ENCODE assay signal across 29 cellular contexts in genomic region chr11:115464269-115464668, GRCh38. TPM values are rescaled to one million over a fixed set of nuclear protein-coding genes. Genes with fewer than 3 reads are reported as not detected.
DNase-seq lines count a peak whose midpoint lies in the region; ATAC-seq and TF ChIP-seq lines count a peak whose summit lies in the region.
"Had no signal": no experiment of that assay in that cellular context is flagged by ENCODE, and none has a peak within 500 bp of the region (broad histone marks: within the 10 kb centered on the region; RNA-seq: fewer than 3 reads in every experiment).

No MANE protein-coding gene starts in this region.

- H3K4me1 ChIP-seq in CD8-positive, alpha-beta memory T cell (ENCODE audit: insufficient read depth, low read length), result no peaks in the 10 kb centered on the region
- H3K4me1 ChIP-seq in left ventricle myocardium inferior, result peaks cover 10% of the 10 kb centered on the region
- H3K4me1 ChIP-seq: HAP-1, right lobe of liver had no signal

- ATAC-seq in GM21515 (IDR thresholded peaks at IDR 0.05; ENCODE audit: unreplicated experiment), result no peak
- ATAC-seq in activated CD8-positive, alpha-beta T cell treated with anti-CD3 and anti-CD28 coated beads for 36 hours, result no peak
- ATAC-seq: activated T-cell treated with anti-CD3 and anti-CD28 coated beads, Interleukin-2, amount 50 U/mL, for 4 hours; heart left ventricle; left colon; right lobe of liver; stimulated activated memory B cell treated with anti-CD40 and anti-IgM and Interleukin-4, amounts not matched to agents 10 μg/mL and 1 μg/mL and 100 μg/mL, for 72 hours had no signal

- no peaks in the 10 kb centered on the region for H3K36me3 ChIP-seq in CD8-positive, alpha-beta memory T cell (ENCODE audit: insufficient read depth, low read length)
- H3K36me3 ChIP-seq in left ventricle myocardium inferior, result no peaks in the 10 kb centered on the region
- H3K36me3 ChIP-seq: HAP-1, heart left ventricle, right lobe of liver, WERI-Rb-1 had no signal

- H3K4me3 ChIP-seq in astrocyte of the spinal cord (ENCODE audit: low read depth, low read length) (no peak overlapping the region), left ventricle myocardium inferior (no peak overlapping the region)
- no peak overlapping the region for H3K4me3 ChIP-seq in CD8-positive, alpha-beta memory T cell (ENCODE audit: low read length)
- H3K4me3 ChIP-seq: HAP-1, heart left ventricle, PC-9, right lobe of liver had no signal

- peaks cover 1 to 4% of the 10 kb centered on the region in 2 donors for H3K27me3 Mint-ChIP-seq in CD8-positive, alpha-beta memory T cell
- H3K27me3 Mint-ChIP-seq in activated CD8-positive, alpha-beta T cell treated with anti-CD3 and anti-CD28 coated beads for 36 hours, result peaks cover 3% of the 10 kb centered on the region
- H3K27me3 Mint-ChIP-seq: activated CD4-positive, alpha-beta T cell treated with anti-CD3 and anti-CD28 coated beads, Interleukin-2, amount 10 ng/mL, durations not matched to agents 24 days and 14 days; brain had no signal

- H3K4me3 Mint-ChIP-seq in CD8-positive, alpha-beta memory T cell, result no peak overlapping the region
- no peak overlapping the region for H3K4me3 Mint-ChIP-seq in activated CD8-positive, alpha-beta T cell treated with anti-CD3 and anti-CD28 coated beads for 36 hours
- H3K4me3 Mint-ChIP-seq: activated CD4-positive, alpha-beta T cell treated with anti-CD3 and anti-CD28 coated beads, Interleukin-2, amount 10 ng/mL, durations not matched to agents 24 days and 14 days; activated T-cell treated with anti-CD3 and anti-CD28 coated beads, Interleukin-2, amount 50 U/mL, for 4 hours; brain; CD4-positive, alpha-beta T cell; memory B cell; stimulated activated memory B cell treated with anti-CD40 and anti-IgM and Interleukin-4, amounts not matched to agents 10 μg/mL and 1 μg/mL and 100 μg/mL, for 72 hours had no signal

- no peak overlapping the region for H3K27ac ChIP-seq in CD8-positive, alpha-beta memory T cell (ENCODE audit: low read depth, low read length)
- H3K27ac ChIP-seq in left ventricle myocardium inferior (replicated peaks), result no peak overlapping the region
- H3K27ac ChIP-seq: heart left ventricle, KMS-11, PC-9, right lobe of liver, WERI-Rb-1 had no signal

- no peaks in the 10 kb centered on the region for H3K36me3 Mint-ChIP-seq in CD8-positive, alpha-beta memory T cell
- H3K36me3 Mint-ChIP-seq in activated CD8-positive, alpha-beta T cell treated with anti-CD3 and anti-CD28 coated beads for 36 hours (ENCODE audit: low read depth), result no peaks in the 10 kb centered on the region
- H3K36me3 Mint-ChIP-seq: brain; memory B cell; stimulated activated memory B cell treated with anti-CD40 and anti-IgM and Interleukin-4, amounts not matched to agents 10 μg/mL and 1 μg/mL and 100 μg/mL, for 72 hours had no signal

- no peaks in the 10 kb centered on the region for H3K9me3 ChIP-seq in CD8-positive, alpha-beta memory T cell (ENCODE audit: low read length)
- H3K9me3 ChIP-seq in left ventricle myocardium inferior (replicated peaks), result no peaks in the 10 kb centered on the region
- H3K9me3 ChIP-seq: HAP-1, heart left ventricle, right lobe of liver had no signal

- no peaks in the 10 kb centered on the region for H3K27me3 ChIP-seq in CD8-positive, alpha-beta memory T cell (ENCODE audit: insufficient read depth, low read length, poor library complexity, severe bottlenecking)
- H3K27me3 ChIP-seq in left ventricle myocardium inferior (ENCODE audit: low read depth), result no peaks in the 10 kb centered on the region
- H3K27me3 ChIP-seq: heart left ventricle, right lobe of liver had no signal

- H3K9me3 Mint-ChIP-seq in CD8-positive, alpha-beta memory T cell, result no peaks in the 10 kb centered on the region
- no peaks in the 10 kb centered on the region for H3K9me3 Mint-ChIP-seq in activated CD8-positive, alpha-beta T cell treated with anti-CD3 and anti-CD28 coated beads for 36 hours
- H3K9me3 Mint-ChIP-seq: activated CD4-positive, alpha-beta T cell treated with anti-CD3 and anti-CD28 coated beads, Interleukin-2, amount 10 ng/mL, durations not matched to agents 24 days and 14 days; activated T-cell treated with anti-CD3 and anti-CD28 coated beads, Interleukin-2, amount 50 U/mL, for 4 hours; CD4-positive, alpha-beta T cell; memory B cell; stimulated activated memory B cell treated with anti-CD40 and anti-IgM and Interleukin-4, amounts not matched to agents 10 μg/mL and 1 μg/mL and 100 μg/mL, for 72 hours had no signal

- H3K4me1 Mint-ChIP-seq in CD8-positive, alpha-beta memory T cell, result no peaks in the 10 kb centered on the region
- H3K4me1 Mint-ChIP-seq in activated CD8-positive, alpha-beta T cell treated with anti-CD3 and anti-CD28 coated beads for 36 hours (ENCODE audit: low read depth), result no peaks in the 10 kb centered on the region
- H3K4me1 Mint-ChIP-seq: activated CD4-positive, alpha-beta T cell treated with anti-CD3 and anti-CD28 coated beads, Interleukin-2, amount 10 ng/mL, durations not matched to agents 24 days and 14 days had no signal

- POLR2A ChIA-PET in CD8-positive, alpha-beta memory T cell (lab: Charles Lee), result no interaction called here
- POLR2A ChIA-PET in activated CD8-positive, alpha-beta T cell treated with anti-CD3 and anti-CD28 coated beads for 36 hours (lab: Charles Lee), result no interaction called here

- CTCF ChIA-PET in CD8-positive, alpha-beta memory T cell (lab: Charles Lee), result no interaction called here
- CTCF ChIA-PET in activated CD8-positive, alpha-beta T cell treated with anti-CD3 and anti-CD28 coated beads for 36 hours (lab: Charles Lee), result no interaction called here

- intact Hi-C loops in activated CD8-positive, alpha-beta T cell treated with anti-CD3 and anti-CD28 coated beads for 36 hours (cut with micrococcal nuclease), result no loop called here
- intact Hi-C loops in left ventricle myocardium inferior (cut with micrococcal nuclease), result no loop called here

- no peak overlapping the region for H3K27ac Mint-ChIP-seq in CD8-positive, alpha-beta memory T cell
- H3K27ac Mint-ChIP-seq in activated CD8-positive, alpha-beta T cell treated with anti-CD3 and anti-CD28 coated beads for 36 hours, result no peak overlapping the region
- H3K27ac Mint-ChIP-seq: activated CD4-positive, alpha-beta T cell treated with anti-CD3 and anti-CD28 coated beads, Interleukin-2, amount 10 ng/mL, durations not matched to agents 24 days and 14 days; brain; CD4-positive, alpha-beta T cell; memory B cell; stimulated activated memory B cell treated with anti-CD40 and anti-IgM and Interleukin-4, amounts not matched to agents 10 μg/mL and 1 μg/mL and 100 μg/mL, for 72 hours had no signal

- DNase-seq in AG20443 (ENCODE audit: low spot score) (peak; percentile 35), HT1080 (ENCODE audit: low read depth) (peak; percentile 28), astrocyte of the spinal cord (ENCODE audit: low read depth, low spot score) (peak; percentile 46), kidney tubule cell (ENCODE audit: low spot score) (peak; percentile 66), left ventricle myocardium inferior (no peak)
- DNase-seq in CD8-positive, alpha-beta memory T cell, result no peak
- no peak for DNase-seq in activated CD8-positive, alpha-beta T cell treated with anti-CD3 and anti-CD28 coated beads for 36 hours
- DNase-seq: activated CD4-positive, alpha-beta T cell treated with anti-CD3 and anti-CD28 coated beads, Interleukin-2, amount 10 ng/mL, durations not matched to agents 24 days and 14 days; activated gamma-delta T cell treated with Interleukin-2 at 50 U/mL for 16 hours; activated T-cell treated with anti-CD3 and anti-CD28 coated beads, Interleukin-2, amount 50 U/mL, for 4 hours; CD4-positive, alpha-beta T cell; heart left ventricle; left colon; NK-92 treated with Interleukin-12 subunit alpha and Interleukin-12 subunit beta, amount 100 ng/mL, for 24 hours; PC-9; right lobe of liver; SHP77; stimulated activated CD4-positive, alpha-beta T cell treated with anti-CD3 and anti-CD28 coated beads, Interleukin-12 subunit alpha, Interleukin-12 subunit beta, amount 100 ng/mL, for 4 hours; stimulated activated CD4-positive, alpha-beta T cell treated with anti-CD3 and anti-CD28 coated beads, Interleukin-4, amount 100 ng/mL, for 24 hours; SW 1271; T-helper 9 cell; WERI-Rb-1 had no signal

- TF ChIP-seq CTCF in astrocyte of the spinal cord (IDR thresholded peaks at IDR 0.05; ENCODE audit: low read depth, low read length) (no peak), left ventricle myocardium inferior (IDR thresholded peaks at IDR 0.05; ENCODE audit: borderline replicate concordance) (no peak)
- no peak for TF ChIP-seq CTCF in activated CD8-positive, alpha-beta T cell treated with anti-CD3 and anti-CD28 coated beads for 36 hours (IDR thresholded peaks at IDR 0.05)

- in situ Hi-C loops in astrocyte of the spinal cord (cut with HindIII; ENCODE audit: low sequenced_read_pairs), result no loop called here

RNA-seq across cellular contexts. Expression of gene CADM1, which starts 39.9 kb away (rescaled TPM):
- 30.1 and 30.8 TPM in 2 replicates for total RNA-seq in HT1080 (2014; rRNA removed; shearing (Covaris generic))
- polyA plus RNA-seq in HT1080 (2015; cell fraction: cytosol; rRNA removed), result 35.2 and 38.4 TPM in 2 replicates
- 79.5 and 90.2 TPM in 2 replicates for polyA plus RNA-seq in HT1080 (2015; cell fraction: nucleus; rRNA removed)
- total RNA-seq in CD8-positive, alpha-beta memory T cell, result 1 to 10 TPM in 1 of 2 experiments, under 1 TPM in 1; 0.90 to 1.1 TPM
- polyA plus RNA-seq in CD8-positive, alpha-beta memory T cell, result 2.7 TPM
- under 1 TPM; 0.47 to 0.63 TPM for total RNA-seq in activated CD8-positive, alpha-beta T cell treated with anti-CD3 and anti-CD28 coated beads for 36 hours
- total RNA-seq in left ventricle myocardium inferior, result 51.1 TPM
- total RNA-seq: G401, PC-9 had no signal

Comparison
In these comparisons a context has a peak if more than half of its experiments do, and no peak if none do; other contexts are left out.
1. DNase-seq: peak in AG20443 (single experiment), HT1080 (single experiment), astrocyte of the spinal cord (single experiment) and kidney tubule cell (single experiment); none in CD8-positive, alpha-beta memory T cell (0 of 5), activated CD8-positive, alpha-beta T cell treated with anti-CD3 and anti-CD28 coated beads for 36 hours (single experiment) and left ventricle myocardium inferior (single experiment).
2. RNA of gene CADM1, which starts 39.9 kb away (total RNA-seq): 51.1 TPM in left ventricle myocardium inferior (single experiment) and 30.1 to 30.8 TPM in HT1080; 0.90 to 1.1 TPM in CD8-positive, alpha-beta memory T cell and 0.47 to 0.63 TPM in activated CD8-positive, alpha-beta T cell treated with anti-CD3 and anti-CD28 coated beads for 36 hours; every median in the first group is over 10 times any median in the second.